Comparison of ENCODE assay signal across 12 cellular contexts in the genomic region with DNA sequence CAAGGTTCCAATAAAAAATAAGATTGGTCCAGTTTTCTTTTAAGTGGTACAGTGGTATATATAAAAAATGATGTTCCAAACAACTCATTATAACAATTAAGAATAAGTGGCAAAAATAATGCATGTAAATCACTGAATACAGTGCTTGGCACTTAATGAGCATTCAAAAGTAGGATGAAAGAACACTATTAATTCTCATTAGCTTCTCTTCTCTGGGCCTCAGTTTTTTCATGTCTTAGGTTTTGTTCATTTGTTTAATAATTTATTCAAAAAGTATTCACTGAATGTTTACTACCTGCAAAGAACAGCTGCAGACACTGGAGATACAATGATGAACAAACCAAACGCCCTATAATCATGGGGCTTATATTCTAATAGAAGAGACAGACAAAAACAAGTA. TPM values are rescaled to one million over a fixed set of nuclear protein-coding genes. Genes with fewer than 3 reads are reported as not detected.
A peak's percentile ranks its signal among the peaks of the same experiment; 100 is the strongest.
DNase-seq lines count a peak whose midpoint lies in the region; ATAC-seq and TF ChIP-seq lines count a peak whose summit lies in the region.
"Had no signal": no experiment of that assay in that cellular context is flagged by ENCODE, and none has a peak within 500 bp of the region (broad histone marks: within the 10 kb centered on the region; RNA-seq: fewer than 3 reads in every experiment).

No MANE protein-coding gene starts in this region.

- H3K9me3 ChIP-seq in WERI-Rb-1 (ENCODE audit: severe bottlenecking) (no peaks in the 10 kb centered on the region), smooth muscle cell (replicated peaks; ENCODE audit: low read depth) (no peaks in the 10 kb centered on the region)

- no peaks in the 10 kb centered on the region for H3K9me3 Mint-ChIP-seq in HFFc6
- no peaks in the 10 kb centered on the region for H3K9me3 Mint-ChIP-seq in effector memory CD8-positive, alpha-beta T cell

- no peak overlapping the region for H3K4me2 ChIP-seq in smooth muscle cell

- peaks cover 46% of the 10 kb centered on the region for H3K36me3 Mint-ChIP-seq in HFFc6 (ENCODE audit: low read depth)
- H3K36me3 Mint-ChIP-seq in effector memory CD8-positive, alpha-beta T cell (ENCODE audit: insufficient read depth), result peaks cover 33% of the 10 kb centered on the region

- no peaks in the 10 kb centered on the region for H3K27me3 ChIP-seq in WERI-Rb-1 (ENCODE audit: insufficient read depth, low read depth, severe bottlenecking)
- no peaks in the 10 kb centered on the region for H3K27me3 ChIP-seq in smooth muscle cell (ENCODE audit: low read depth)

- H3K79me2 ChIP-seq in smooth muscle cell (ENCODE audit: low read depth), result peaks cover 45% of the 10 kb centered on the region

- H2AFZ ChIP-seq in smooth muscle cell (ENCODE audit: low read depth), result no peak overlapping the region

- H3K27me3 Mint-ChIP-seq in HFFc6 (ENCODE audit: insufficient read depth), result peaks cover 4% of the 10 kb centered on the region
- H3K27me3 Mint-ChIP-seq in effector memory CD8-positive, alpha-beta T cell, result no peaks in the 10 kb centered on the region

- WGBS in smooth muscle cell (ENCODE audit: low lambda C conversion rate), result 93% methylated on average over 1 of the region's 1 CpG

- no peak for ATAC-seq in effector memory CD8-positive, alpha-beta T cell (replicated peaks)
- no peak for ATAC-seq in GM21528 (IDR thresholded peaks at IDR 0.05; ENCODE audit: low FRiP score, unreplicated experiment)

- peaks cover 74% of the 10 kb centered on the region for H3K4me1 Mint-ChIP-seq in HFFc6 (ENCODE audit: low read depth)
- H3K4me1 Mint-ChIP-seq in effector memory CD8-positive, alpha-beta T cell (ENCODE audit: low read depth in 2 of 2), result peaks cover 42 to 57% of the 10 kb centered on the region in 2 donors

- H3K27ac ChIP-seq in WERI-Rb-1 (0 out of 2 replicates have a peak overlapping the region, but pooled peaks have one; percentile 14), smooth muscle cell (ENCODE audit: low read depth) (peak overlapping the region; percentile 28)

- H3K36me3 ChIP-seq in WERI-Rb-1 (peaks cover 97% of the 10 kb centered on the region), smooth muscle cell (ENCODE audit: low read depth) (no peaks in the 10 kb centered on the region)

- no peak overlapping the region for H3K9ac ChIP-seq in smooth muscle cell (ENCODE audit: low read depth)

- H3K4me3 Mint-ChIP-seq in HFFc6, result no peak overlapping the region
- H3K4me3 Mint-ChIP-seq in effector memory CD8-positive, alpha-beta T cell, result peak overlapping the region in 1 of 2 donors; percentile 15

- peaks cover 16% of the 10 kb centered on the region for H3F3A ChIP-seq in smooth muscle cell (ENCODE audit: low read depth)

- peak overlapping the region; percentile 75 for H3K27ac Mint-ChIP-seq in HFFc6
- peak overlapping the region; percentile 72 to 86 for H3K27ac Mint-ChIP-seq in effector memory CD8-positive, alpha-beta T cell

- H4K20me1 ChIP-seq in smooth muscle cell (ENCODE audit: low read depth), result no peaks in the 10 kb centered on the region

- H3K4me3 ChIP-seq in WERI-Rb-1 (ENCODE audit: low read depth, low read length) (no peak overlapping the region), smooth muscle cell (no peak overlapping the region)

- DNase-seq in HFFc6 (no peak), WERI-Rb-1 (no peak), smooth muscle cell (lab: John Stamatoyannopoulos, UW; ENCODE audit: unreplicated experiment) (no peak), GM03348 (ENCODE audit: low spot score) (no peak), NCI-H510A treated with DMSO at 0.1 percent for 48 hours (lab: John Stamatoyannopoulos, UW) (no peak), MV-4-11 (lab: John Stamatoyannopoulos, UW) (no peak)
- no peak for DNase-seq in effector memory CD8-positive, alpha-beta T cell
- DNase-seq: activated CD4-positive, CD25-positive, alpha-beta regulatory T cell treated with anti-CD3 and anti-CD28 coated beads, Interleukin-2, amount 50 U/mL, for 72 hours; aorta; NCI-H345; SIG-M5 had no signal

- TF ChIP-seq CTCF in HFFc6 (IDR thresholded peaks at IDR 0.05) (no peak), WERI-Rb-1 (IDR thresholded peaks at IDR 0.05; ENCODE audit: low read depth, low read length) (no peak), smooth muscle cell (IDR thresholded peaks at IDR 0.05; ENCODE audit: borderline replicate concordance, insufficient read depth, poor library complexity, severe bottlenecking) (no peak)

- peaks cover 4% of the 10 kb centered on the region for H3K4me1 ChIP-seq in smooth muscle cell (ENCODE audit: low read depth)

RNA-seq across cellular contexts. Expression of a gene that starts 21.1 kb away (rescaled TPM):
- total RNA-seq in HFFc6 (2021; fragmentation: NEBNext Ultra II Directional; extraction: Animal tissue kit (Norgen Biotek cat#: 25700)), result 100 to 1,000 TPM; 111 to 122 (median 117) TPM
- total RNA-seq in smooth muscle cell, result 35.5 and 47.0 TPM in 2 replicates
- 24.8 and 41.1 TPM in 2 replicates for polyA plus RNA-seq in smooth muscle cell

RNA-seq across cellular contexts. Expression of a gene that starts 37.5 kb away (rescaled TPM):
- total RNA-seq in HFFc6 (2021; fragmentation: NEBNext Ultra II Directional; extraction: Animal tissue kit (Norgen Biotek cat#: 25700)), result 100 to 1,000 TPM in 4 of 6 experiments, 10 to 100 TPM in 2; 51.0 to 117 (median 107) TPM
- total RNA-seq in smooth muscle cell, result 24.5 and 28.3 TPM in 2 replicates
- 18.7 and 21.7 TPM in 2 replicates for polyA plus RNA-seq in smooth muscle cell
